In the genomic region with DNA sequence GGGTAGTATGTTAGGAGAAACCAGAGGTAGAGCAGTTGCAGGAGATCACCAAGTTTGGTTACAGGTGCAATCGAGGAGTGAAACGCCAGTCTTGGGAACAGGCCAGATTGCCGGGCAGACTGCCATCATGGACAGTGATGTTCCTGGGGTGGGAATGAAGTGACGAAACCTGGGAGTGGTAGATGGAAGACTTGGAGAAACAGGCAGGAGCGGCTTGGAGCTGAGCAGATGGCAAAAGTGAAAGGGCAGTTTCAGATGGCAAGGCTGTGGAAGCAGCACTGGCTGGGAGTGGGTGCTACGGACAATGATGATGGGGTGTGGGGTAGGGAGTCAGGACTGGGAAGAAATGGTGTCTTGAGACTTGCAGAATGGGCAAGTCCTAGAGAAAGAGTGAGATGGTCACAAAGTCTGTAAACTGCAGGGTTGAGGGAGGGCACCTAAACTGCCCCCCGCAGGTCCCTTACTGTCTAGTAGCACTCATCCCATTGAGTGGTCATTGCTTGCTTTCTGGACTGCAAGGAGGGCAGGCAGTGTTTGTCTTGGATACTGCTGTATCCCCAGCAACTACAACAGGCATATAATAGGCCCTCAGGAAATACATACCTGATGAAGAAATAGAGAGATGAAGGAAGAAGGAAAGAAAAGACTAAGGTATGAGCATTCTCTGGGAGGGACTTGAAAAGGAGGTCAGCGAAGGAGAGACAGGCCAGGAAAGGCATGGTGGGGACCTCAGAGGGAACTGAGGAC, we compare ENCODE assay signal across 9 cellular contexts. TPM values are rescaled to one million over a fixed set of nuclear protein-coding genes. Genes with fewer than 3 reads are reported as not detected.
A peak's percentile ranks its signal among the peaks of the same experiment; 100 is the strongest.
DNase-seq lines count a peak whose midpoint lies in the region; ATAC-seq and TF ChIP-seq lines count a peak whose summit lies in the region.
"Had no signal": no experiment of that assay in that cellular context is flagged by ENCODE, and none has a peak within 500 bp of the region (broad histone marks: within the 10 kb centered on the region; RNA-seq: fewer than 3 reads in every experiment).

No MANE protein-coding gene starts in this region.

- H3K27me3 ChIP-seq in right lobe of liver (no peaks in the 10 kb centered on the region), transverse colon (no peaks in the 10 kb centered on the region)

- peak overlapping the region; percentile 7 for H3K27ac Mint-ChIP-seq in activated CD4-positive, alpha-beta T cell treated with anti-CD3 and anti-CD28 coated beads, Interleukin-2, amount 10 ng/mL, durations not matched to agents 7 days and 5 days
- peak overlapping the region; percentile 79 for H3K27ac Mint-ChIP-seq in MCF 10A (ENCODE audit: low read depth, unreplicated experiment)

- TF ChIP-seq CTCF in MCF 10A (IDR thresholded peaks at IDR 0.05; ENCODE audit: unreplicated experiment) (no peak), right lobe of liver (IDR thresholded peaks at IDR 0.05) (no peak), transverse colon (IDR thresholded peaks at IDR 0.05) (no peak)

- intact Hi-C loops in MCF 10A (cut with micrococcal nuclease): no loop called here
- intact Hi-C loops in right lobe of liver (cut with DNase I): no loop called here
- intact Hi-C loops in transverse colon (cut with DNase I; ENCODE audit: low total_unique reads): no loop called here

- H3K36me3 ChIP-seq in right lobe of liver (no peaks in the 10 kb centered on the region), transverse colon (peaks cover 0 to 5% (median 0%) of the 10 kb centered on the region in 4 donors)

- H3K4me3 ChIP-seq in right lobe of liver (no peak overlapping the region), transverse colon (no peak overlapping the region)

- H3K4me1 ChIP-seq in right lobe of liver (peaks cover 0 to 13% (median 2%) of the 10 kb centered on the region in 4 donors), transverse colon (peaks cover 0 to 15% (median 8%) of the 10 kb centered on the region in 4 donors)

- H3K36me3 Mint-ChIP-seq in activated CD4-positive, alpha-beta T cell treated with anti-CD3 and anti-CD28 coated beads, Interleukin-2, amount 10 ng/mL, durations not matched to agents 7 days and 5 days (ENCODE audit: low read depth): peaks cover 12% of the 10 kb centered on the region
- H3K36me3 Mint-ChIP-seq in MCF 10A (ENCODE audit: insufficient read depth, unreplicated experiment): peaks cover 35% of the 10 kb centered on the region

- no peak for DNase-seq in activated CD4-positive, alpha-beta T cell treated with anti-CD3 and anti-CD28 coated beads, Interleukin-2, amount 10 ng/mL, durations not matched to agents 7 days and 5 days
- no peak for DNase-seq in activated CD4-positive, alpha-beta T cell treated with anti-CD3 and anti-CD28 coated beads, Interleukin-2, amount 50 U/mL, for 48 hours
- DNase-seq in MCF 10A (ENCODE audit: unreplicated experiment) (peak; percentile 95), right lobe of liver (peak; percentile 76 to 89 (median 85)), transverse colon (peak; percentile 69)
- DNase-seq: activated effector memory CD4-positive, alpha-beta T cell treated with Interleukin-2 at 50 U/mL for 16 hours had no signal

- no peak overlapping the region for H3K27ac ChIP-seq in right lobe of liver
- peak overlapping the region in 2 of 4 donors; percentile 6 to 38 for H3K27ac ChIP-seq in transverse colon

- CTCF ChIA-PET in activated CD4-positive, alpha-beta T cell treated with anti-CD3 and anti-CD28 coated beads, Interleukin-2, amount 10 ng/mL, durations not matched to agents 7 days and 5 days (lab: Charles Lee): no interaction called here
- CTCF ChIA-PET in MCF 10A (lab: Yijun Ruan, JAX): no interaction called here

- TF ChIP-seq EP300 in transverse colon (IDR thresholded peaks at IDR 0.05; ENCODE audit: low read depth): no peak

- in situ Hi-C loops in transverse colon (cut with MboI; ENCODE audit: low pct_ligation_motif_present in 1 of 4, low pct_unique_long_range_greater_than_20kb in 1 of 4, low sequenced_read_pairs in 3 of 4): no loop called here

- WGBS in right lobe of liver (ENCODE audit: insufficient coverage, low coverage, low lambda C conversion rate, missing lambda C conversion rate): 45% methylated on average over 8 of the region's 8 CpGs
- WGBS in transverse colon (ENCODE audit: low coverage in 1 of 2), 2 donors: 53 to 58% methylated on average over 3 to 8 of the region's 8 CpGs

- no TSS peak for BruUV-seq in MCF 10A (replicated peaks; lab: Mats Ljungman, UMichigan)

- peak; percentile 79 to 87 (median 85) for ATAC-seq in right lobe of liver
- no peak for ATAC-seq in GM18517 (IDR thresholded peaks at IDR 0.05; ENCODE audit: unreplicated experiment)
- no peak for ATAC-seq in HG02973 (IDR thresholded peaks at IDR 0.05; ENCODE audit: unreplicated experiment)
- no peak for ATAC-seq in GM21717 (IDR thresholded peaks at IDR 0.05; ENCODE audit: unreplicated experiment)

- H3K4me1 Mint-ChIP-seq in activated CD4-positive, alpha-beta T cell treated with anti-CD3 and anti-CD28 coated beads, Interleukin-2, amount 10 ng/mL, durations not matched to agents 7 days and 5 days: no peaks in the 10 kb centered on the region
- H3K4me1 Mint-ChIP-seq in MCF 10A (ENCODE audit: insufficient read depth, unreplicated experiment): peaks cover 27% of the 10 kb centered on the region

- no peaks in the 10 kb centered on the region for H3K9me3 Mint-ChIP-seq in activated CD4-positive, alpha-beta T cell treated with anti-CD3 and anti-CD28 coated beads, Interleukin-2, amount 10 ng/mL, durations not matched to agents 7 days and 5 days
- no peaks in the 10 kb centered on the region for H3K9me3 Mint-ChIP-seq in MCF 10A (ENCODE audit: unreplicated experiment)

- H3K9me3 ChIP-seq in right lobe of liver (no peaks in the 10 kb centered on the region), transverse colon (no peaks in the 10 kb centered on the region)

- H3K4me3 Mint-ChIP-seq in activated CD4-positive, alpha-beta T cell treated with anti-CD3 and anti-CD28 coated beads, Interleukin-2, amount 10 ng/mL, durations not matched to agents 7 days and 5 days: no peak overlapping the region
- H3K4me3 Mint-ChIP-seq in MCF 10A (ENCODE audit: unreplicated experiment): peak overlapping the region; percentile 46

- TF ChIP-seq POLR2A in right lobe of liver (IDR thresholded peaks at IDR 0.05) (no peak), transverse colon (IDR thresholded peaks at IDR 0.05) (no peak)

- POLR2A ChIA-PET in activated CD4-positive, alpha-beta T cell treated with anti-CD3 and anti-CD28 coated beads, Interleukin-2, amount 10 ng/mL, durations not matched to agents 7 days and 5 days (lab: Charles Lee): no interaction called here
- POLR2A ChIA-PET in MCF 10A (lab: Yijun Ruan, JAX): interaction anchor here (0.6 to 1.4 kb wide), 5 partner anchors 12 to 567 kb away, joined by 3 to 6 read pairs (median 4); no protein-coding TSS in a partner anchor

- H3K27me3 Mint-ChIP-seq in activated CD4-positive, alpha-beta T cell treated with anti-CD3 and anti-CD28 coated beads, Interleukin-2, amount 10 ng/mL, durations not matched to agents 7 days and 5 days: no peaks in the 10 kb centered on the region
- no peaks in the 10 kb centered on the region for H3K27me3 Mint-ChIP-seq in MCF 10A (ENCODE audit: insufficient read depth, unreplicated experiment)

RNA-seq across cellular contexts. Expression of a gene that starts 29.5 kb away (rescaled TPM):
- total RNA-seq in activated CD4-positive, alpha-beta T cell treated with anti-CD3 and anti-CD28 coated beads, Interleukin-2, amount 10 ng/mL, durations not matched to agents 7 days and 5 days: 10 to 100 TPM; 16.1 to 17.1 TPM
- total RNA-seq in MCF 10A (2022) (7.9 and 11.4 TPM in 2 replicates), right lobe of liver (1 to 10 TPM; 3.5 to 6.1 (median 4.8) TPM), transverse colon (10 to 100 TPM in 3 of 4 donors, 1 to 10 TPM in 1; 9.0 to 28.5 (median 12.9) TPM)

Comparison
In these comparisons a context has a peak if more than half of its experiments do, and no peak if none do; other contexts are left out.
1. DNase-seq: peak in MCF 10A (single experiment), right lobe of liver (3 of 3) and transverse colon (single experiment); none in activated CD4-positive, alpha-beta T cell treated with anti-CD3 and anti-CD28 coated beads, Interleukin-2, amount 10 ng/mL, durations not matched to agents 7 days and 5 days (single experiment) and activated CD4-positive, alpha-beta T cell treated with anti-CD3 and anti-CD28 coated beads, Interleukin-2, amount 50 U/mL, for 48 hours (0 of 2).
2. ATAC-seq: peak in right lobe of liver (4 of 4); none in GM18517 (single experiment), HG02973 (single experiment) and GM21717 (single experiment).